ENCODE assay signal across 13 cellular contexts in the genomic region with DNA sequence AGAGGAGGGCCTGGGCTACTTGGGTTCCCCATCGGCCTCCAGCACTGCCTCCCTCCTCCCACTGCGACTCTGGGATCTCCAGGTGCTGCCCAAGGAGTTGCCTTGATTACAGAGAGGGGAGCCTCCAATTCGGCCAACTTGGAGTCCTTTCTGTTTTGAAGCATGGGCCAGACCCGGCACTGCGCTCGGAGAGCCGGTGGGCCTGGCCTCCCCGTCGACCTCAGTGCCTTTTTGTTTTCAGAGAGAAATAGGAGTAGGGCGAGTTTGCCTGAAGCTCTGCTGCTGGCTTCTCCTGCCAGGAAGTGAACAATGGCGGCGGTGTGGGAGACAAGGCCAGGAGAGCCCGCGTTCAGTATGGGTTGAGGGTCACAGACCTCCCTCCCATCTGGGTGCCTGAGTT. TPM values are rescaled to one million over a fixed set of nuclear protein-coding genes. Genes with fewer than 3 reads are reported as not detected.
DNase-seq lines count a peak whose midpoint lies in the region; ATAC-seq and TF ChIP-seq lines count a peak whose summit lies in the region.
"Had no signal": no experiment of that assay in that cellular context is flagged by ENCODE, and none has a peak within 500 bp of the region (broad histone marks: within the 10 kb centered on the region; RNA-seq: fewer than 3 reads in every experiment).

No MANE protein-coding gene starts in this region.

- peaks cover 83% of the 10 kb centered on the region for H3K36me3 Mint-ChIP-seq in activated naive CD4-positive, alpha-beta T cell treated with anti-CD3 and anti-CD28 coated beads, Interleukin-2, amount 10 ng/mL, durations not matched to agents 7 days and 5 days
- H3K36me3 Mint-ChIP-seq in activated naive CD8-positive, alpha-beta T cell treated with anti-CD3 and anti-CD28 coated beads, Interleukin-2, amount 10 ng/mL, durations not matched to agents 7 days and 5 days, result peaks cover 37% of the 10 kb centered on the region
- no peaks in the 10 kb centered on the region for H3K36me3 Mint-ChIP-seq in natural killer cell

- H3K27ac ChIP-seq in urinary bladder (ENCODE audit: low read depth), result peak overlapping the region; percentile 56

- peak overlapping the region; percentile 31 for H3K27ac Mint-ChIP-seq in activated naive CD4-positive, alpha-beta T cell treated with anti-CD3 and anti-CD28 coated beads, Interleukin-2, amount 10 ng/mL, durations not matched to agents 7 days and 5 days
- peak overlapping the region; percentile 52 for H3K27ac Mint-ChIP-seq in activated naive CD8-positive, alpha-beta T cell treated with anti-CD3 and anti-CD28 coated beads, Interleukin-2, amount 10 ng/mL, durations not matched to agents 7 days and 5 days
- peak overlapping the region; percentile 89 to 90 for H3K27ac Mint-ChIP-seq in natural killer cell

- CTCF ChIA-PET in activated naive CD4-positive, alpha-beta T cell treated with anti-CD3 and anti-CD28 coated beads, Interleukin-2, amount 10 ng/mL, durations not matched to agents 7 days and 5 days (lab: Charles Lee), result interaction anchor here (0.6 to 2.6 kb wide), 9 partner anchors 10 to 126 kb away, joined by 3 to 22 read pairs (median 5); no protein-coding TSS in a partner anchor

- H3K4me1 Mint-ChIP-seq in activated naive CD4-positive, alpha-beta T cell treated with anti-CD3 and anti-CD28 coated beads, Interleukin-2, amount 10 ng/mL, durations not matched to agents 7 days and 5 days, result peaks cover 84% of the 10 kb centered on the region
- peaks cover 61% of the 10 kb centered on the region for H3K4me1 Mint-ChIP-seq in activated naive CD8-positive, alpha-beta T cell treated with anti-CD3 and anti-CD28 coated beads, Interleukin-2, amount 10 ng/mL, durations not matched to agents 7 days and 5 days
- H3K4me1 Mint-ChIP-seq in natural killer cell, result peaks cover 59 to 65% of the 10 kb centered on the region in 2 donors

- intact Hi-C loops in natural killer cell (cut with micrococcal nuclease), result no loop called here
- intact Hi-C loops in sciatic nerve (cut with DNase I), result loop anchor here (5.0 kb wide), 1 partner anchor 96 kb away; no protein-coding TSS in a partner anchor

- H3K36me3 ChIP-seq in urinary bladder (ENCODE audit: insufficient read depth) (no peaks in the 10 kb centered on the region), BE2C (peaks cover 18% of the 10 kb centered on the region)

- H3K4me3 Mint-ChIP-seq in activated naive CD4-positive, alpha-beta T cell treated with anti-CD3 and anti-CD28 coated beads, Interleukin-2, amount 10 ng/mL, durations not matched to agents 7 days and 5 days, result no peak overlapping the region
- H3K4me3 Mint-ChIP-seq in activated naive CD8-positive, alpha-beta T cell treated with anti-CD3 and anti-CD28 coated beads, Interleukin-2, amount 10 ng/mL, durations not matched to agents 7 days and 5 days, result no peak overlapping the region
- H3K4me3 Mint-ChIP-seq in natural killer cell, result no peak overlapping the region

- no peak for DNase-seq in activated naive CD4-positive, alpha-beta T cell treated with anti-CD3 and anti-CD28 coated beads, Interleukin-2, amount 10 ng/mL, durations not matched to agents 7 days and 5 days
- no peak for DNase-seq in activated naive CD4-positive, alpha-beta T cell treated with anti-CD3 and anti-CD28 coated beads, Interleukin-2, amount 50 U/mL, for 16 hours
- no peak for DNase-seq in activated naive CD8-positive, alpha-beta T cell treated with anti-CD3 and anti-CD28 coated beads, Interleukin-2, amount 10 ng/mL, durations not matched to agents 7 days and 5 days
- DNase-seq in natural killer cell, result no peak
- no peak for DNase-seq in BE2C
- no peak for DNase-seq in sciatic nerve (ENCODE audit: low spot score)
- DNase-seq in activated gamma-delta T cell treated with Interleukin-2 at 50 U/mL for 16 hours, result no peak
- DNase-seq: central memory CD4-positive, alpha-beta T cell; heart right ventricle; NCI-H2081 treated with DMSO at 0.1 percent for 48 hours; SIG-M5; trophoblast cell had no signal

- POLR2A ChIA-PET in activated naive CD8-positive, alpha-beta T cell treated with anti-CD3 and anti-CD28 coated beads, Interleukin-2, amount 10 ng/mL, durations not matched to agents 7 days and 5 days (lab: Charles Lee), result interaction anchor here (0.8 to 24.5 kb wide), 3 partner anchors 27 to 84 kb away, joined by 3 to 584 read pairs (median 4); partner anchors contain the start of gene RASSF5

- H3K27me3 Mint-ChIP-seq in activated naive CD4-positive, alpha-beta T cell treated with anti-CD3 and anti-CD28 coated beads, Interleukin-2, amount 10 ng/mL, durations not matched to agents 7 days and 5 days, result no peaks in the 10 kb centered on the region
- H3K27me3 Mint-ChIP-seq in activated naive CD8-positive, alpha-beta T cell treated with anti-CD3 and anti-CD28 coated beads, Interleukin-2, amount 10 ng/mL, durations not matched to agents 7 days and 5 days, result no peaks in the 10 kb centered on the region
- H3K27me3 Mint-ChIP-seq in natural killer cell (ENCODE audit: low read depth in 2 of 2), result no peaks in the 10 kb centered on the region

- no peak for ATAC-seq in activated naive CD8-positive, alpha-beta T cell treated with anti-CD3 and anti-CD28 coated beads, Interleukin-2, amount 10 ng/mL, durations not matched to agents 7 days and 5 days (ENCODE audit: low read depth)
- no peak for ATAC-seq in natural killer cell
- ATAC-seq in sciatic nerve, result no peak
- ATAC-seq: heart right ventricle had no signal

- H3K4me3 ChIP-seq in urinary bladder (ENCODE audit: low read depth, low read length), result no peak overlapping the region
- H3K4me3 ChIP-seq in BE2C (ENCODE audit: low read depth, low read length), result no peak overlapping the region
- H3K4me3 ChIP-seq: heart right ventricle had no signal

- no peaks in the 10 kb centered on the region for H3K9me3 ChIP-seq in BE2C
- H3K9me3 ChIP-seq: heart right ventricle had no signal

- 86% methylated on average over 14 of the region's 14 CpGs for WGBS in urinary bladder

- H3K9me3 Mint-ChIP-seq in activated naive CD4-positive, alpha-beta T cell treated with anti-CD3 and anti-CD28 coated beads, Interleukin-2, amount 10 ng/mL, durations not matched to agents 7 days and 5 days, result no peaks in the 10 kb centered on the region
- H3K9me3 Mint-ChIP-seq in activated naive CD8-positive, alpha-beta T cell treated with anti-CD3 and anti-CD28 coated beads, Interleukin-2, amount 10 ng/mL, durations not matched to agents 7 days and 5 days, result no peaks in the 10 kb centered on the region
- H3K9me3 Mint-ChIP-seq in natural killer cell, result no peaks in the 10 kb centered on the region

- H3K4me1 ChIP-seq in urinary bladder (ENCODE audit: insufficient read depth), result no peaks in the 10 kb centered on the region
- H3K4me1 ChIP-seq in BE2C, result no peaks in the 10 kb centered on the region

- TF ChIP-seq CTCF in natural killer cell (IDR thresholded peaks at IDR 0.05) (no peak), BE2C (IDR thresholded peaks at IDR 0.05; ENCODE audit: low read depth, low read length) (no peak)

- H3K27me3 ChIP-seq in BE2C, result no peaks in the 10 kb centered on the region
- H3K27me3 ChIP-seq: heart right ventricle had no signal

RNA-seq across cellular contexts. Expression of gene EIF2D, which starts 24.4 kb away (rescaled TPM):
- 10 to 100 TPM; 40.6 to 43.7 TPM for total RNA-seq in activated naive CD8-positive, alpha-beta T cell treated with anti-CD3 and anti-CD28 coated beads, Interleukin-2, amount 10 ng/mL, durations not matched to agents 7 days and 5 days
- 10 to 100 TPM; 31.8 to 34.6 (median 32.7) TPM for total RNA-seq in natural killer cell
- 44.3 TPM for total RNA-seq in urinary bladder
- 47.8 TPM for polyA plus RNA-seq in urinary bladder
- polyA plus RNA-seq in BE2C (2012; ENCODE audit: insufficient read depth, insufficient read length, low read depth), result 24.4 TPM
- 54.1 TPM for total RNA-seq in sciatic nerve

RNA-seq across cellular contexts. Expression of gene DYRK3, which starts 47.4 kb away (rescaled TPM):
- 1 to 10 TPM; 2.7 TPM for total RNA-seq in activated naive CD8-positive, alpha-beta T cell treated with anti-CD3 and anti-CD28 coated beads, Interleukin-2, amount 10 ng/mL, durations not matched to agents 7 days and 5 days
- total RNA-seq in natural killer cell, result under 1 TPM; 0.16 to 0.66 (median 0.43) TPM
- 12.8 TPM for total RNA-seq in urinary bladder
- polyA plus RNA-seq in urinary bladder, result 5.6 TPM
- 3.3 TPM for polyA plus RNA-seq in BE2C (2012; ENCODE audit: insufficient read depth, insufficient read length, low read depth)
- total RNA-seq in sciatic nerve, result 9.5 TPM

Comparison
In these comparisons a context has a peak if more than half of its experiments do, and no peak if none do; other contexts are left out.
1. H3K27ac Mint-ChIP-seq: peak in every context shown above with its lines; median percentile 90 in natural killer cell; 52 in activated naive CD8-positive, alpha-beta T cell treated with anti-CD3 and anti-CD28 coated beads, Interleukin-2, amount 10 ng/mL, durations not matched to agents 7 days and 5 days; 31 in activated naive CD4-positive, alpha-beta T cell treated with anti-CD3 and anti-CD28 coated beads, Interleukin-2, amount 10 ng/mL, durations not matched to agents 7 days and 5 days.